ENCODE assay signal across 27 cellular contexts in the genomic region with DNA sequence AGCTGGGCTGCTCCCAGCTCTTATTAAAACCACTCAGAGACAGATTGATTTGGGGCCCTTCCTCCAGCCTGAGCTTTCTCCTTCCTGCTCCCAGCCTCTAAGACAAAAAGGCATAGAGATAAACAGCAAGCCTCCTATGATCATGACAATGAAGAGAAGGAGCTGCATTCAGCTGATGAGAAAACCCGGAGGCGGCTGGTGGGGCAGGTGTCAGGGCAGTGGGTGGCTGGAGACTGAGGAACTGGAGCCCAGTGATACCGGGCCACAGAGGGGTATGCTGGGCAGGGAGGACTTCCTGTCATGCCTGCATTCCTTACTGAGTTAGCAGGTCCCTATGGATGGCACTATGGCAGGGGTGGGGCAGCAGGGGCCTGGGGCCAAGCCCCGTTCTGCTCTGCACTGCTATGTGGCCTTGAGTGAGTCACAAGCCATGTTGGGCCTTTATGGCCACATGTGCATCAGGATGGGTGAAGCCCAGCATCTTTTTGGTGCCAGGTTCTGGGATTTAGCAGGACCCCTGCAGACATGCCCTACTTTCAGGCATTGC. TPM values are rescaled to one million over a fixed set of nuclear protein-coding genes. Genes with fewer than 3 reads are reported as not detected.
"Had no signal": no experiment of that assay in that cellular context is flagged by ENCODE, and none has a peak within 500 bp of the region (broad histone marks: within the 10 kb centered on the region; RNA-seq: fewer than 3 reads in every experiment).

No MANE protein-coding gene starts in this region.

- H2AFZ ChIP-seq: hepatocyte had no signal

- H3K4me3 ChIP-seq: hepatocyte, left lung, ovary, stomach, vagina had no signal

- DNase-seq: activated B cell treated with CpG ODN at 0.5 μM for 24 hours; activated CD4-positive, alpha-beta T cell treated with anti-CD3 and anti-CD28 coated beads for 4 hours; activated CD8-positive, alpha-beta T cell treated with anti-CD3 and anti-CD28 coated beads for 36 hours; activated effector memory CD4-positive, alpha-beta T cell treated with anti-CD3 and anti-CD28 coated beads, Interleukin-2, amount 50 U/mL, for 16 hours; activated T-cell treated with anti-CD3 and anti-CD28 coated beads, Interleukin-2, amount 50 U/mL, for 48 hours; amniotic stem cell; effector memory CD8-positive, alpha-beta T cell; foreskin keratinocyte; left lung; midbrain; ovary; stimulated activated CD4-positive, alpha-beta T cell treated with anti-CD3 and anti-CD28 coated beads, Interleukin-4, amount 100 ng/mL, for 24 hours; stomach; T-cell; trophoblast cell had no signal

- H3K4me1 ChIP-seq: foreskin keratinocyte, left lung, stomach, vagina had no signal

- H3K4me1 Mint-ChIP-seq: stimulated activated effector memory CD8-positive, alpha-beta T cell treated with anti-CD3 and anti-CD28 coated beads, Interleukin-12 subunit alpha, Interleukin-12 subunit beta, amount 100 ng/mL, for 72 hours; T-cell had no signal

- H3K9me3 Mint-ChIP-seq: activated B cell treated with CpG ODN at 0.5 μM for 24 hours; activated CD8-positive, alpha-beta T cell treated with anti-CD3 and anti-CD28 coated beads for 36 hours; activated naive CD4-positive, alpha-beta T cell treated with anti-CD3 and anti-CD28 coated beads, Interleukin-2, amount 50 U/mL, for 72 hours; dendritic cell treated with granulocyte-macrophage colony-stimulating factor and Interleukin-4, amounts not matched to agents 40 ng/mL and 50 ng/mL, for 4 days; stimulated activated effector memory CD8-positive, alpha-beta T cell treated with anti-CD3 and anti-CD28 coated beads, Interleukin-12 subunit alpha, Interleukin-12 subunit beta, amount 100 ng/mL, for 72 hours; T-cell had no signal

- H3K27me3 Mint-ChIP-seq: activated CD8-positive, alpha-beta T cell treated with anti-CD3 and anti-CD28 coated beads for 36 hours had no signal

- H3K27ac Mint-ChIP-seq: activated B cell treated with CpG ODN at 0.5 μM for 24 hours; activated CD8-positive, alpha-beta T cell treated with anti-CD3 and anti-CD28 coated beads for 36 hours; activated naive CD4-positive, alpha-beta T cell treated with anti-CD3 and anti-CD28 coated beads, Interleukin-2, amount 50 U/mL, for 72 hours; dendritic cell treated with granulocyte-macrophage colony-stimulating factor and Interleukin-4, amounts not matched to agents 40 ng/mL and 50 ng/mL, for 4 days; effector memory CD8-positive, alpha-beta T cell; stimulated activated effector memory CD8-positive, alpha-beta T cell treated with anti-CD3 and anti-CD28 coated beads, Interleukin-12 subunit alpha, Interleukin-12 subunit beta, amount 100 ng/mL, for 72 hours; T-cell had no signal

- H3K27me3 ChIP-seq: hepatocyte, ovary, vagina had no signal

- H3K36me3 Mint-ChIP-seq: activated naive CD4-positive, alpha-beta T cell treated with anti-CD3 and anti-CD28 coated beads, Interleukin-2, amount 50 U/mL, for 72 hours; stimulated activated effector memory CD8-positive, alpha-beta T cell treated with anti-CD3 and anti-CD28 coated beads, Interleukin-12 subunit alpha, Interleukin-12 subunit beta, amount 100 ng/mL, for 72 hours; T-cell had no signal

- H3K79me2 ChIP-seq: hepatocyte had no signal

- H3K9me3 ChIP-seq: left lung, ovary, stomach, vagina had no signal

- H3K4me2 ChIP-seq: hepatocyte had no signal

- H3K27ac ChIP-seq: foreskin keratinocyte, hepatocyte, left lung, ovary, stomach, vagina had no signal

- H3K36me3 ChIP-seq: left lung, ovary, stomach, vagina had no signal

- H3K4me3 Mint-ChIP-seq: activated B cell treated with CpG ODN at 0.5 μM for 24 hours; activated CD8-positive, alpha-beta T cell treated with anti-CD3 and anti-CD28 coated beads for 36 hours; dendritic cell treated with granulocyte-macrophage colony-stimulating factor and Interleukin-4, amounts not matched to agents 40 ng/mL and 50 ng/mL, for 4 days; effector memory CD8-positive, alpha-beta T cell; stimulated activated effector memory CD8-positive, alpha-beta T cell treated with anti-CD3 and anti-CD28 coated beads, Interleukin-12 subunit alpha, Interleukin-12 subunit beta, amount 100 ng/mL, for 72 hours; T-cell had no signal

RNA-seq across cellular contexts. Expression of gene PVALB, which starts 20.1 kb away (rescaled TPM):
- total RNA-seq: activated B cell treated with CpG ODN at 0.5 μM for 24 hours; activated CD8-positive, alpha-beta T cell treated with anti-CD3 and anti-CD28 coated beads for 36 hours; activated naive CD4-positive, alpha-beta T cell treated with anti-CD3 and anti-CD28 coated beads, Interleukin-2, amount 50 U/mL, for 72 hours; chondrocyte; fibroblast of lung; foreskin keratinocyte; hepatocyte; kidney epithelial cell; lung microvascular endothelial cell; pulmonary artery endothelial cell; sciatic nerve; stomach; T-cell; temporal lobe; vagina had no signal
- polyA plus RNA-seq: fibroblast of lung, foreskin keratinocyte, hepatocyte had no signal
